ENCODE assay signal across 1 cellular context in genomic region chr9:136122425-136123383, GRCh38.
TF ChIP-seq lines count a peak whose summit lies in the region.

No MANE protein-coding gene starts in this region.

TF ChIP-seq in K562, 482 proteins besides CTCF, POLR2A, EP300 and RAD21 (continues in another document):
- peak; percentile 46; the same call in 1 of the 2 replicates for TF ChIP-seq ZBTB33 (CRISPR knock-in tag; IDR thresholded peaks at IDR 0.05)
- TF ChIP-seq GTF2B (IDR thresholded peaks at IDR 0.05; ENCODE audit: extremely low read depth, insufficient read length): no peak
- TF ChIP-seq MEIS2 (IDR thresholded peaks at IDR 0.05; ENCODE audit: partially characterized antibody): no peak
- TF ChIP-seq ILF3 (IDR thresholded peaks at IDR 0.05; ENCODE audit: borderline replicate concordance): no peak
- no peak for TF ChIP-seq RBM34 (IDR thresholded peaks at IDR 0.05; ENCODE audit: borderline replicate concordance, insufficient read depth, low read length)
- no peak for TF ChIP-seq CBFA2T3 (IDR thresholded peaks at IDR 0.05)
- no peak for TF ChIP-seq RFX1 (IDR thresholded peaks at IDR 0.05)
- no peak for TF ChIP-seq ZNF407 (IDR thresholded peaks at IDR 0.05; ENCODE audit: low read depth)
- no peak for TF ChIP-seq ZC3H11A (IDR thresholded peaks at IDR 0.05; ENCODE audit: low read depth, low read length)
- TF ChIP-seq CC2D1A (IDR thresholded peaks at IDR 0.05): peak; percentile 91
- no peak for TF ChIP-seq NFYB (IDR thresholded peaks at IDR 0.05; ENCODE audit: extremely low read depth, insufficient read length)
- peak; percentile 28 for TF ChIP-seq PCBP1 (IDR thresholded peaks at IDR 0.05; ENCODE audit: low read depth, low read length, poor library complexity, severe bottlenecking)
- no peak for TF ChIP-seq PKNOX1 (IDR thresholded peaks at IDR 0.05)
- no peak for TF ChIP-seq ARID1B (IDR thresholded peaks at IDR 0.05)
- TF ChIP-seq ETS2 (tag; IDR thresholded peaks at IDR 0.05; ENCODE audit: borderline replicate concordance, poor library complexity, severe bottlenecking): no peak
- 0 out of 2 replicates have a peak, but pooled peaks have one; percentile 48 for TF ChIP-seq NR2C2 (CRISPR knock-in tag; IDR thresholded peaks at IDR 0.05)
- TF ChIP-seq NR2C2 (tag; IDR thresholded peaks at IDR 0.05): no peak
- no peak for TF ChIP-seq C11orf30 (IDR thresholded peaks at IDR 0.05; ENCODE audit: low read depth)
- TF ChIP-seq ZKSCAN1 (IDR thresholded peaks at IDR 0.05; ENCODE audit: low read depth, low read length): no peak
- TF ChIP-seq RFX5 (IDR thresholded peaks at IDR 0.05; ENCODE audit: low read depth, low read length): no peak
- TF ChIP-seq MAFF (IDR thresholded peaks at IDR 0.05; ENCODE audit: low read length): no peak
- peak; percentile 72; the same call in 1 of the 2 replicates for TF ChIP-seq GABPB1 (CRISPR knock-in tag; IDR thresholded peaks at IDR 0.05)
- TF ChIP-seq GATAD2B (IDR thresholded peaks at IDR 0.05; ENCODE audit: borderline replicate concordance): no peak
- TF ChIP-seq E2F8 (IDR thresholded peaks at IDR 0.05; ENCODE audit: low read depth, partially characterized antibody): no peak
- TF ChIP-seq JUND (IDR thresholded peaks at IDR 0.05; ENCODE audit: borderline replicate concordance, low read depth, low read length): peak; percentile 40; the same call in 1 of the 2 replicates
- no peak for TF ChIP-seq JUND (tag; IDR thresholded peaks at IDR 0.05; ENCODE audit: borderline replicate concordance, low read depth, low read length)
- TF ChIP-seq U2AF2 (optimal IDR thresholded peaks at IDR 0.05; ENCODE audit: low read depth, low read length): no peak
- TF ChIP-seq VEZF1 (CRISPR knock-in tag; IDR thresholded peaks at IDR 0.05): peak; percentile 51
- TF ChIP-seq TOE1 (IDR thresholded peaks at IDR 0.05; ENCODE audit: borderline replicate concordance): 0 out of 2 replicates have a peak, but pooled peaks have one; percentile 45
- no peak for TF ChIP-seq TOE1 (CRISPR knock-in tag; IDR thresholded peaks at IDR 0.05; ENCODE audit: borderline replicate concordance, low read depth)
- 0 out of 2 replicates have a peak, but pooled peaks have one; percentile 30 for TF ChIP-seq ZNF609 (CRISPR knock-in tag; IDR thresholded peaks at IDR 0.05; ENCODE audit: borderline replicate concordance)
- no peak for TF ChIP-seq BRD9 (IDR thresholded peaks at IDR 0.05; ENCODE audit: low read depth, partially characterized antibody)
- TF ChIP-seq FOXA1 (IDR thresholded peaks at IDR 0.05; ENCODE audit: borderline replicate concordance): no peak
- TF ChIP-seq RBM14 (IDR thresholded peaks at IDR 0.05; ENCODE audit: borderline replicate concordance, insufficient read depth, low read depth, low read length): no peak
- no peak for TF ChIP-seq MAFK (IDR thresholded peaks at IDR 0.05; ENCODE audit: low read length)
- no peak for TF ChIP-seq KDM2B (CRISPR knock-in tag; IDR thresholded peaks at IDR 0.05)
- 0 out of 2 replicates have a peak, but pooled peaks have one; percentile 71 for TF ChIP-seq ZNF830 (CRISPR knock-in tag; IDR thresholded peaks at IDR 0.05)
- TF ChIP-seq WHSC1 (IDR thresholded peaks at IDR 0.05; ENCODE audit: low read length): no peak
- TF ChIP-seq MTA3 (IDR thresholded peaks at IDR 0.05; ENCODE audit: borderline replicate concordance): 0 out of 2 replicates have a peak, but pooled peaks have one; percentile 56
- TF ChIP-seq ELF2 (CRISPR knock-in tag; IDR thresholded peaks at IDR 0.05): no peak
- peak; percentile 36 for TF ChIP-seq HMGN3 (IDR thresholded peaks at IDR 0.05; ENCODE audit: borderline replicate concordance, extremely low read depth, insufficient read length, low read depth, low read length)
- no peak for TF ChIP-seq ZNF431 (CRISPR knock-in tag; IDR thresholded peaks at IDR 0.05)
- no peak for TF ChIP-seq ZNF707 (CRISPR knock-in tag; conservative IDR thresholded peaks at IDR 0.05)
- no peak for TF ChIP-seq SP2 (IDR thresholded peaks at IDR 0.05; ENCODE audit: extremely low read depth, low read depth, low read length, poor library complexity, severe bottlenecking)
